ENCODE assay signal across 40 cellular contexts in genomic region chr3:180319461-180319860, GRCh38.
"Had no signal": no experiment of that assay in that cellular context is flagged by ENCODE, and none has a peak within 500 bp of the region (broad histone marks: within the 10 kb centered on the region; RNA-seq: fewer than 3 reads in every experiment).

No MANE protein-coding gene starts in this region.

- H3K4me2 ChIP-seq: smooth muscle cell had no signal

- DNase-seq: activated CD4-positive, alpha-beta T cell treated with anti-CD3 and anti-CD28 coated beads for 36 hours; activated CD4-positive, CD25-positive, alpha-beta regulatory T cell; activated CD8-positive, alpha-beta memory T cell treated with anti-CD3 and anti-CD28 coated beads, Interleukin-2, amount 10 ng/mL, durations not matched to agents 7 days and 5 days; activated CD8-positive, alpha-beta T cell treated with anti-CD3 and anti-CD28 coated beads, Interleukin-2, amount 10 ng/mL, durations not matched to agents 7 days and 5 days; activated naive CD4-positive, alpha-beta T cell; activated naive CD8-positive, alpha-beta T cell treated with anti-CD3 and anti-CD28 coated beads for 36 hours; activated T-cell treated with anti-CD3 and anti-CD28 coated beads, Interleukin-2, amount 50 U/mL, for 48 hours; adrenal gland; aorta; body of pancreas; cerebellar nuclear complex; colonic mucosa; dorsolateral prefrontal cortex; effector memory CD4-positive, alpha-beta T cell; erythroblast; foreskin keratinocyte; heart left ventricle; hypothalamus; immature natural killer cell; kidney; left colon; naive B cell; nephron progenitor cell; ovary; stimulated activated CD4-positive, alpha-beta T cell treated with anti-CD3 and anti-CD28 coated beads, Interleukin-1b, Interleukin-23, amount 100 ng/mL, for 48 hours; stimulated activated CD4-positive, alpha-beta T cell treated with anti-CD3 and anti-CD28 coated beads, Interleukin-4, amount 100 ng/mL, for 4 hours; stimulated activated CD8-positive, alpha-beta memory T cell treated with anti-CD3 and anti-CD28 coated beads, Interleukin-4, amount 100 ng/mL, for 48 hours; stimulated activated naive CD8-positive, alpha-beta T cell treated with anti-CD3 and anti-CD28 coated beads, Interleukin-15, amount 100 ng/mL, for 72 hours; substantia nigra; uterus had no signal

- H3K27me3 Mint-ChIP-seq: activated CD4-positive, alpha-beta T cell treated with anti-CD3 and anti-CD28 coated beads for 36 hours; activated CD8-positive, alpha-beta memory T cell treated with anti-CD3 and anti-CD28 coated beads, Interleukin-2, amount 10 ng/mL, durations not matched to agents 7 days and 5 days; activated naive CD8-positive, alpha-beta T cell treated with anti-CD3 and anti-CD28 coated beads for 36 hours; naive B cell; stimulated activated memory B cell treated with anti-CD40 and anti-IgM and Interleukin-4, amounts not matched to agents 10 μg/mL and 1 μg/mL and 100 μg/mL, for 72 hours; stimulated activated naive CD8-positive, alpha-beta T cell treated with anti-CD3 and anti-CD28 coated beads, Interleukin-15, amount 100 ng/mL, for 72 hours had no signal

- H3K4me1 ChIP-seq: adrenal gland, colonic mucosa, foreskin keratinocyte, heart left ventricle, uterus had no signal

- H3K36me3 Mint-ChIP-seq: activated CD8-positive, alpha-beta memory T cell treated with anti-CD3 and anti-CD28 coated beads, Interleukin-2, amount 10 ng/mL, durations not matched to agents 7 days and 5 days; activated naive CD8-positive, alpha-beta T cell treated with anti-CD3 and anti-CD28 coated beads for 36 hours; mesothelial cell of epicardium; naive B cell; stimulated activated memory B cell treated with anti-CD40 and anti-IgM and Interleukin-4, amounts not matched to agents 10 μg/mL and 1 μg/mL and 100 μg/mL, for 72 hours; type B pancreatic cell had no signal

- H3K4me3 ChIP-seq: adrenal gland, body of pancreas, cardiac muscle cell, colonic mucosa, dorsolateral prefrontal cortex, heart left ventricle, ovary, smooth muscle cell, uterus had no signal

- H3K9me3 ChIP-seq: adrenal gland, body of pancreas, colonic mucosa, heart left ventricle, neutrophil, ovary, uterus had no signal

- H3K27ac Mint-ChIP-seq: activated CD4-positive, alpha-beta T cell treated with anti-CD3 and anti-CD28 coated beads for 36 hours; activated CD8-positive, alpha-beta memory T cell treated with anti-CD3 and anti-CD28 coated beads, Interleukin-2, amount 10 ng/mL, durations not matched to agents 7 days and 5 days; activated CD8-positive, alpha-beta T cell treated with anti-CD3 and anti-CD28 coated beads, Interleukin-2, amount 10 ng/mL, durations not matched to agents 7 days and 5 days; activated naive CD8-positive, alpha-beta T cell treated with anti-CD3 and anti-CD28 coated beads for 36 hours; activated T-helper 2 cell treated with anti-CD3 and anti-CD28 coated beads, Interferon-gamma antibody, Interleukin-2, Interleukin-4, amounts not matched to agents 10 μg/mL and 5 μg/mL and 100 μg/mL, durations not matched to agents 14 hours and 24 hours and 36 hours; immature natural killer cell; mesothelial cell of epicardium; naive B cell; nephron progenitor cell; progenitor cell of endocrine pancreas; stimulated activated memory B cell treated with anti-CD40 and anti-IgM and Interleukin-4, amounts not matched to agents 10 μg/mL and 1 μg/mL and 100 μg/mL, for 72 hours; stimulated activated naive CD8-positive, alpha-beta T cell treated with anti-CD3 and anti-CD28 coated beads, Interleukin-15, amount 100 ng/mL, for 72 hours; T-helper 2 cell treated with Interferon-gamma antibody and Interleukin-4, amounts not matched to agents 5 μg/mL and 100 μg/mL, for 36 hours; type B pancreatic cell had no signal

- FAIRE-seq: kidney had no signal

- ATAC-seq: activated CD4-positive, alpha-beta T cell treated with anti-CD3 and anti-CD28 coated beads for 36 hours; activated CD8-positive, alpha-beta memory T cell treated with anti-CD3 and anti-CD28 coated beads, Interleukin-2, amount 10 ng/mL, durations not matched to agents 7 days and 5 days; activated CD8-positive, alpha-beta T cell treated with anti-CD3 and anti-CD28 coated beads, Interleukin-2, amount 10 ng/mL, durations not matched to agents 7 days and 5 days; body of pancreas; foreskin keratinocyte; heart left ventricle; left colon; sciatic nerve; stimulated activated memory B cell treated with anti-CD40 and anti-IgM and Interleukin-4, amounts not matched to agents 10 μg/mL and 1 μg/mL and 100 μg/mL, for 72 hours; stimulated activated naive CD8-positive, alpha-beta T cell treated with anti-CD3 and anti-CD28 coated beads, Interleukin-15, amount 100 ng/mL, for 72 hours had no signal

- H3K27me3 ChIP-seq: adrenal gland, body of pancreas, cardiac muscle cell, colonic mucosa, dorsolateral prefrontal cortex, foreskin keratinocyte, neutrophil, ovary, uterus had no signal

- H3K36me3 ChIP-seq: adrenal gland, cardiac muscle cell, colonic mucosa, heart left ventricle, neutrophil, ovary, uterus had no signal

- H3K4me3 Mint-ChIP-seq: activated CD4-positive, alpha-beta T cell treated with anti-CD3 and anti-CD28 coated beads for 36 hours; activated CD8-positive, alpha-beta memory T cell treated with anti-CD3 and anti-CD28 coated beads, Interleukin-2, amount 10 ng/mL, durations not matched to agents 7 days and 5 days; activated CD8-positive, alpha-beta T cell treated with anti-CD3 and anti-CD28 coated beads, Interleukin-2, amount 10 ng/mL, durations not matched to agents 7 days and 5 days; activated naive CD8-positive, alpha-beta T cell treated with anti-CD3 and anti-CD28 coated beads for 36 hours; immature natural killer cell; mesothelial cell of epicardium; naive B cell; nephron progenitor cell; stimulated activated memory B cell treated with anti-CD40 and anti-IgM and Interleukin-4, amounts not matched to agents 10 μg/mL and 1 μg/mL and 100 μg/mL, for 72 hours; stimulated activated naive CD8-positive, alpha-beta T cell treated with anti-CD3 and anti-CD28 coated beads, Interleukin-15, amount 100 ng/mL, for 72 hours; T-helper 2 cell treated with Interferon-gamma antibody and Interleukin-4, amounts not matched to agents 5 μg/mL and 100 μg/mL, for 36 hours; type B pancreatic cell had no signal

- H3K9me3 Mint-ChIP-seq: activated naive CD8-positive, alpha-beta T cell treated with anti-CD3 and anti-CD28 coated beads for 36 hours; activated T-helper 2 cell treated with anti-CD3 and anti-CD28 coated beads, Interferon-gamma antibody, Interleukin-2, Interleukin-4, amounts not matched to agents 10 μg/mL and 5 μg/mL and 100 μg/mL, durations not matched to agents 14 hours and 24 hours and 36 hours; mesothelial cell of epicardium; nephron progenitor cell; stimulated activated memory B cell treated with anti-CD40 and anti-IgM and Interleukin-4, amounts not matched to agents 10 μg/mL and 1 μg/mL and 100 μg/mL, for 72 hours; type B pancreatic cell had no signal

- H3K27ac ChIP-seq: adrenal gland, body of pancreas, cardiac muscle cell, colonic mucosa, foreskin keratinocyte, heart left ventricle, neutrophil, ovary, uterus had no signal

- H3K4me1 Mint-ChIP-seq: activated CD4-positive, alpha-beta T cell treated with anti-CD3 and anti-CD28 coated beads for 36 hours; activated naive CD8-positive, alpha-beta T cell treated with anti-CD3 and anti-CD28 coated beads for 36 hours; immature natural killer cell; mesothelial cell of epicardium; naive B cell; nephron progenitor cell; stimulated activated memory B cell treated with anti-CD40 and anti-IgM and Interleukin-4, amounts not matched to agents 10 μg/mL and 1 μg/mL and 100 μg/mL, for 72 hours; stimulated activated naive CD8-positive, alpha-beta T cell treated with anti-CD3 and anti-CD28 coated beads, Interleukin-15, amount 100 ng/mL, for 72 hours had no signal
